ENCODE assay signal across 14 cellular contexts in genomic region chr6:56528412-56528841, GRCh38.
DNase-seq lines count a peak whose midpoint lies in the region; ATAC-seq, FAIRE-seq and TF ChIP-seq lines count a peak whose summit lies in the region.
"Had no signal": no experiment of that assay in that cellular context is flagged by ENCODE, and none has a peak within 500 bp of the region (broad histone marks: within the 10 kb centered on the region; RNA-seq: fewer than 3 reads in every experiment).

No MANE protein-coding gene starts in this region.

- no peaks in the 10 kb centered on the region for H3K27me3 ChIP-seq in kidney epithelial cell (ENCODE audit: control insufficient read depth, insufficient read depth, low read length)

- H3K4me1 Mint-ChIP-seq in HFFc6 (ENCODE audit: low read depth), result peaks cover 100% of the 10 kb centered on the region

- peak; percentile 98 for DNase-seq in HFFc6
- DNase-seq in astrocyte of the cerebellum (ENCODE audit: low read depth), result peak; percentile 88
- peak; percentile 55 for DNase-seq in kidney epithelial cell (ENCODE audit: low read depth)
- peak; percentile 69 for DNase-seq in urothelium cell line (ENCODE audit: low spot score)
- DNase-seq in NCI-H2196 treated with DMSO at 0.1 percent for 48 hours (lab: John Stamatoyannopoulos, UW; ENCODE audit: unreplicated experiment), result no peak
- DNase-seq: activated naive CD4-positive, alpha-beta T cell; effector CD4-positive, alpha-beta T cell; MM.1S; NCI-H510A; stimulated activated CD4-positive, alpha-beta T cell treated with anti-CD3 and anti-CD28 coated beads, Interleukin-4, amount 100 ng/mL, for 1 hour had no signal

- peaks cover 61% of the 10 kb centered on the region for H3K36me3 Mint-ChIP-seq in HFFc6 (ENCODE audit: low read depth)

- peak overlapping the region; percentile 72 for H3K4me3 Mint-ChIP-seq in HFFc6

- in situ Hi-C loops in astrocyte of the cerebellum (cut with HindIII; ENCODE audit: low sequenced_read_pairs), result no loop called here

- ATAC-seq in HG03460 (IDR thresholded peaks at IDR 0.05; ENCODE audit: unreplicated experiment) (no peak), GM21447 (IDR thresholded peaks at IDR 0.05; ENCODE audit: unreplicated experiment) (no peak)
- ATAC-seq: HCT116 had no signal

- FAIRE-seq in urothelium cell line (lab: Jason Lieb, UNC), result no peak

- peak overlapping the region; percentile 95 for H3K27ac Mint-ChIP-seq in HFFc6

- peaks cover 10% of the 10 kb centered on the region; the same call in 1 of the 2 replicates for H3K27me3 Mint-ChIP-seq in HFFc6 (ENCODE audit: insufficient read depth)

- no peaks in the 10 kb centered on the region; the same call in 1 of the 2 replicates for H3K9me3 Mint-ChIP-seq in HFFc6

- H3K4me3 ChIP-seq in astrocyte of the cerebellum (ENCODE audit: low read depth, low read length), result no peak overlapping the region
- H3K4me3 ChIP-seq in kidney epithelial cell (ENCODE audit: low read depth, low read length), result no peak overlapping the region
- H3K4me3 ChIP-seq: SK-N-MC had no signal

- peaks cover 2% of the 10 kb centered on the region for H3K36me3 ChIP-seq in kidney epithelial cell (ENCODE audit: control insufficient read depth, insufficient read depth, low read length)

- TF ChIP-seq CTCF in HFFc6 (IDR thresholded peaks at IDR 0.05), result no peak
- no peak for TF ChIP-seq CTCF in astrocyte of the cerebellum (IDR thresholded peaks at IDR 0.05; ENCODE audit: low read depth, low read length, missing control alignments)
- no peak for TF ChIP-seq CTCF in kidney epithelial cell (IDR thresholded peaks at IDR 0.05; ENCODE audit: insufficient read depth, low read length, poor library complexity, severe bottlenecking)
